In the genomic region with DNA sequence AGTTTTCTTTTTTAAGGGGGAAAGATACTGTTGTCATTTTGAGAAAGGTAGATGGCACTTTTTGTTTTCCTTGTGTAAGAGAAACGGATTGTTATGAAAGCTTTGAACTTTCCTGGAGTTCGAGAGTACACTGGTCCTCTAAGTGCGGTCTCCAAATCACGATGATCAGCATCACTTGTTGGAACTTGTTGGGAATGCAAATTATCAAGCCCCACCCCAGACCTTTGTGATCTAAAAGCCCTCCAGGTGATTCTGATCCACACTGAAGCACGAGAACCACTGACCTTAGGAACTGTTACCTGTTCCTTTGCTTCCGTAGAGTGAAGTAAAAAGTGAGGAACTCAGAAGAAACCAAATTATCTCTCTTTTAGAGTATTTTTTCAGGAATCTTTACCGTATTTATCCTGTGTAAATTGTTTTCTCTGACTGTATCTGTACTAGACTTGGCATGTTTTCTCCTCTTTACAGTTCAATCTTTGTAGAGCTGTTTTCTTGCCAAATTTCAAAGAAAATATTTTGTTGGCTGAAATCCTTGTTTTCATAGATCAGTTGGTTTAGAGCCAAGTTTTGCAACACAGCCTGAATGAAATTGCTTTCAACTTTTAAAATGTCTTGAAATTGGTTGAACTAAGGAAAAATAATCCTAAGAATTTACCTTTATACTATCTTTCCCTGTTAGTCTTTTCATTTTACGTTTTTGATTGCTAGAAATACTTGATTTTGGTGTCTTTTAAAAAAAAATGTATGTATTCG, we compare ENCODE assay signal across 8 cellular contexts. TPM values are rescaled to one million over a fixed set of nuclear protein-coding genes. Genes with fewer than 3 reads are reported as not detected.
A peak's percentile ranks its signal among the peaks of the same experiment; 100 is the strongest.
DNase-seq lines count a peak whose midpoint lies in the region; ATAC-seq and TF ChIP-seq lines count a peak whose summit lies in the region.

No MANE protein-coding gene starts in this region.

- TF ChIP-seq RAD21 in liver (IDR thresholded peaks at IDR 0.05), result peak in 1 of 2 donors; percentile 14

- peak overlapping the region; percentile 74 for H3K4me3 Mint-ChIP-seq in type B pancreatic cell

- peaks cover 29% of the 10 kb centered on the region for H3K36me3 ChIP-seq in HUES6 (ENCODE audit: control insufficient read depth, insufficient read depth, low read length)
- peaks cover 0 to 13% (median 10%) of the 10 kb centered on the region in 4 donors for H3K36me3 ChIP-seq in liver (ENCODE audit: control insufficient read depth in 4 of 4, insufficient read depth in 3 of 4, low read depth in 1 of 4, low read length in 3 of 4)

- no peak for ATAC-seq in HG02588 (IDR thresholded peaks at IDR 0.05; ENCODE audit: unreplicated experiment)
- ATAC-seq in GM21619 (IDR thresholded peaks at IDR 0.05; ENCODE audit: unreplicated experiment), result no peak

- TF ChIP-seq CTCF in astrocyte of the spinal cord (IDR thresholded peaks at IDR 0.05; ENCODE audit: low read depth, low read length) (no peak), liver (IDR thresholded peaks at IDR 0.05; ENCODE audit: low read depth, low read length, missing input control) (no peak), type B pancreatic cell (conservative IDR thresholded peaks at IDR 0.05) (no peak)

- peaks cover 21% of the 10 kb centered on the region for H3K4me1 ChIP-seq in HUES6 (ENCODE audit: control insufficient read depth, insufficient read depth, low read length)
- peaks cover 7 to 44% (median 37%) of the 10 kb centered on the region in 4 donors for H3K4me1 ChIP-seq in liver (ENCODE audit: control insufficient read depth in 4 of 4, insufficient read depth in 4 of 4, low read length in 3 of 4)

- H3K27me3 ChIP-seq in HUES6 (ENCODE audit: control insufficient read depth, insufficient read depth, low read length), result no peaks in the 10 kb centered on the region
- H3K27me3 ChIP-seq in liver (ENCODE audit: control insufficient read depth in 4 of 4, insufficient read depth in 4 of 4, low read length in 3 of 4), result no peaks in the 10 kb centered on the region

- no peaks in the 10 kb centered on the region for H3K9me3 ChIP-seq in HUES6 (ENCODE audit: control insufficient read depth, insufficient read depth, low read depth, low read length)
- H3K9me3 ChIP-seq in liver (ENCODE audit: control insufficient read depth in 4 of 4, low read length in 3 of 4), result no peaks in the 10 kb centered on the region

- H3K4me3 ChIP-seq in HUES6 (ENCODE audit: low read depth, low read length), result peak overlapping the region; percentile 27
- H3K4me3 ChIP-seq in astrocyte of the spinal cord (ENCODE audit: low read depth, low read length), result peak overlapping the region; percentile 18
- peak overlapping the region in 2 of 3 donors; percentile 1 to 41 for H3K4me3 ChIP-seq in liver (ENCODE audit: low read depth in 1 of 3, low read length in 3 of 3)

- peaks cover 31% of the 10 kb centered on the region for H3K4me1 Mint-ChIP-seq in type B pancreatic cell (ENCODE audit: unreplicated experiment)

- H3K27me3 Mint-ChIP-seq in type B pancreatic cell, result no peaks in the 10 kb centered on the region

- WGBS in liver, result 15% methylated on average over 9 of the region's 9 CpGs

- in situ Hi-C loops in ACHN (cut with HindIII; ENCODE audit: low pct_ligation_motif_present, low pct_unique_long_range_greater_than_20kb, low sequenced_read_pairs), result no loop called here
- in situ Hi-C loops in astrocyte of the spinal cord (cut with HindIII; ENCODE audit: low sequenced_read_pairs), result no loop called here

- peaks cover 15% of the 10 kb centered on the region for H3K36me3 Mint-ChIP-seq in type B pancreatic cell

- DNase-seq in ACHN (peak; percentile 47), astrocyte of the spinal cord (ENCODE audit: low read depth, low spot score) (peak; percentile 64), type B pancreatic cell (ENCODE audit: extremely low spot score, unreplicated experiment) (no peak), activated gamma-delta T cell (lab: John Stamatoyannopoulos, UW) (no peak)

- H3K9ac ChIP-seq in HUES6 (ENCODE audit: low read length), result no peak overlapping the region
- H3K9ac ChIP-seq in liver (ENCODE audit: low read depth in 1 of 2, low read length in 2 of 2), result peak overlapping the region in 1 of 2 donors; percentile 24

- no peaks in the 10 kb centered on the region for H3K9me3 Mint-ChIP-seq in type B pancreatic cell

- peak overlapping the region; percentile 87 for H3K27ac Mint-ChIP-seq in type B pancreatic cell

- H3K27ac ChIP-seq in HUES6 (ENCODE audit: low read depth, low read length) (peak overlapping the region; percentile 12; the same call in 1 of the 2 replicates), liver (ENCODE audit: low read depth in 1 of 2, low read length in 2 of 2) (peak overlapping the region; percentile 63 to 75)

TF ChIP-seq in liver, 16 proteins besides CTCF, POLR2A, EP300 and RAD21:
- TF ChIP-seq, protein P1, sequence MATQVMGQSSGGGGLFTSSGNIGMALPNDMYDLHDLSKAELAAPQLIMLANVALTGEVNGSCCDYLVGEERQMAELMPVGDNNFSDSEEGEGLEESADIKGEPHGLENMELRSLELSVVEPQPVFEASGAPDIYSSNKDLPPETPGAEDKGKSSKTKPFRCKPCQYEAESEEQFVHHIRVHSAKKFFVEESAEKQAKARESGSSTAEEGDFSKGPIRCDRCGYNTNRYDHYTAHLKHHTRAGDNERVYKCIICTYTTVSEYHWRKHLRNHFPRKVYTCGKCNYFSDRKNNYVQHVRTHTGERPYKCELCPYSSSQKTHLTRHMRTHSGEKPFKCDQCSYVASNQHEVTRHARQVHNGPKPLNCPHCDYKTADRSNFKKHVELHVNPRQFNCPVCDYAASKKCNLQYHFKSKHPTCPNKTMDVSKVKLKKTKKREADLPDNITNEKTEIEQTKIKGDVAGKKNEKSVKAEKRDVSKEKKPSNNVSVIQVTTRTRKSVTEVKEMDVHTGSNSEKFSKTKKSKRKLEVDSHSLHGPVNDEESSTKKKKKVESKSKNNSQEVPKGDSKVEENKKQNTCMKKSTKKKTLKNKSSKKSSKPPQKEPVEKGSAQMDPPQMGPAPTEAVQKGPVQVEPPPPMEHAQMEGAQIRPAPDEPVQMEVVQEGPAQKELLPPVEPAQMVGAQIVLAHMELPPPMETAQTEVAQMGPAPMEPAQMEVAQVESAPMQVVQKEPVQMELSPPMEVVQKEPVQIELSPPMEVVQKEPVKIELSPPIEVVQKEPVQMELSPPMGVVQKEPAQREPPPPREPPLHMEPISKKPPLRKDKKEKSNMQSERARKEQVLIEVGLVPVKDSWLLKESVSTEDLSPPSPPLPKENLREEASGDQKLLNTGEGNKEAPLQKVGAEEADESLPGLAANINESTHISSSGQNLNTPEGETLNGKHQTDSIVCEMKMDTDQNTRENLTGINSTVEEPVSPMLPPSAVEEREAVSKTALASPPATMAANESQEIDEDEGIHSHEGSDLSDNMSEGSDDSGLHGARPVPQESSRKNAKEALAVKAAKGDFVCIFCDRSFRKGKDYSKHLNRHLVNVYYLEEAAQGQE (IDR thresholded peaks at IDR 0.05), result peak; percentile 12
- TF ChIP-seq FOXA2 (IDR thresholded peaks at IDR 0.05), result peak; percentile 20
- TF ChIP-seq, protein P2, sequence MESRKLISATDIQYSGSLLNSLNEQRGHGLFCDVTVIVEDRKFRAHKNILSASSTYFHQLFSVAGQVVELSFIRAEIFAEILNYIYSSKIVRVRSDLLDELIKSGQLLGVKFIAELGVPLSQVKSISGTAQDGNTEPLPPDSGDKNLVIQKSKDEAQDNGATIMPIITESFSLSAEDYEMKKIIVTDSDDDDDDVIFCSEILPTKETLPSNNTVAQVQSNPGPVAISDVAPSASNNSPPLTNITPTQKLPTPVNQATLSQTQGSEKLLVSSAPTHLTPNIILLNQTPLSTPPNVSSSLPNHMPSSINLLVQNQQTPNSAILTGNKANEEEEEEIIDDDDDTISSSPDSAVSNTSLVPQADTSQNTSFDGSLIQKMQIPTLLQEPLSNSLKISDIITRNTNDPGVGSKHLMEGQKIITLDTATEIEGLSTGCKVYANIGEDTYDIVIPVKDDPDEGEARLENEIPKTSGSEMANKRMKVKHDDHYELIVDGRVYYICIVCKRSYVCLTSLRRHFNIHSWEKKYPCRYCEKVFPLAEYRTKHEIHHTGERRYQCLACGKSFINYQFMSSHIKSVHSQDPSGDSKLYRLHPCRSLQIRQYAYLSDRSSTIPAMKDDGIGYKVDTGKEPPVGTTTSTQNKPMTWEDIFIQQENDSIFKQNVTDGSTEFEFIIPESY (IDR thresholded peaks at IDR 0.05), result peak; percentile 40
- peak in 1 of 2 donors; percentile 27 for TF ChIP-seq JUND (IDR thresholded peaks at IDR 0.05)
- TF ChIP-seq GABPA (IDR thresholded peaks at IDR 0.05 in 1 of 2, conservative IDR thresholded peaks at IDR 0.05 in 1 of 2), result peak in 1 of 2 donors; percentile 28
- no peak for TF ChIP-seq SP1 (IDR thresholded peaks at IDR 0.05)
- TF ChIP-seq NR2F2 (IDR thresholded peaks at IDR 0.05), result no peak
- peak; percentile 57 to 79 for TF ChIP-seq RXRA (IDR thresholded peaks at IDR 0.05)
- TF ChIP-seq FOXA1 (IDR thresholded peaks at IDR 0.05), result no peak
- TF ChIP-seq TAF1 (conservative IDR thresholded peaks at IDR 0.05), result no peak
- TF ChIP-seq ATF3 (IDR thresholded peaks at IDR 0.05), result no peak
- TF ChIP-seq HNF4A (conservative IDR thresholded peaks at IDR 0.05), result peak; percentile 25 to 80
- TF ChIP-seq HNF4G (IDR thresholded peaks at IDR 0.05), result no peak
- TF ChIP-seq EGR1 (IDR thresholded peaks at IDR 0.05; ENCODE audit: low read depth in 2 of 2), result no peak
- peak; percentile 34 for TF ChIP-seq MAX (IDR thresholded peaks at IDR 0.05)
- TF ChIP-seq YY1 (IDR thresholded peaks at IDR 0.05), result no peak

RNA-seq across cellular contexts. Expression of gene MAT2B, which starts 4.0 kb away (rescaled TPM):
- total RNA-seq in liver (10 to 100 TPM; 27.0 to 41.3 TPM), type B pancreatic cell (ENCODE audit: low replicate concordance) (41.2 and 56.4 TPM in 2 replicates)
- 10 to 100 TPM; 21.3 to 23.1 TPM for polyA plus RNA-seq in liver

RNA-seq across cellular contexts. Expression of gene HMMR, which starts 49.0 kb away (rescaled TPM):
- total RNA-seq in liver (10 to 100 TPM in 1 of 2 donors, under 1 TPM in 1; 0.33 to 48.5 TPM), type B pancreatic cell (ENCODE audit: low replicate concordance) (11.3 and 25.9 TPM in 2 replicates)
- 1 to 10 TPM; 1.0 to 3.7 TPM for polyA plus RNA-seq in liver

RNA-seq across cellular contexts. Expression of gene NUDCD2, which starts 49.6 kb away (rescaled TPM):
- total RNA-seq in liver (1 to 10 TPM; 1.8 to 4.0 TPM), type B pancreatic cell (ENCODE audit: low replicate concordance) (23.0 and 30.4 TPM in 2 replicates)
- 10 to 100 TPM in 1 of 2 donors, 1 to 10 TPM in 1; 4.7 to 32.0 TPM for polyA plus RNA-seq in liver

Comparison
In these comparisons a context has a peak if more than half of its experiments do, and no peak if none do; other contexts are left out.
1. DNase-seq: peak in ACHN (single experiment) and astrocyte of the spinal cord (single experiment); none in type B pancreatic cell (single experiment) and activated gamma-delta T cell (single experiment).
2. Peak in every context shown above with its lines, with median percentiles within 50 percentile points of each other: H3K4me3 ChIP-seq.